8 cellular contexts compared by ENCODE assay signal in genomic region chr2:8487461-8487932, GRCh38.
DNase-seq lines count a peak whose midpoint lies in the region; ATAC-seq and TF ChIP-seq lines count a peak whose summit lies in the region.

No MANE protein-coding gene starts in this region.

- H3K4me3 ChIP-seq in OCI-LY1 (ENCODE audit: low read depth, low read length, poor library complexity, severe bottlenecking), result no peak overlapping the region

- H3K9me2 ChIP-seq in OCI-LY1 (ENCODE audit: low read depth, low read length), result no peaks in the 10 kb centered on the region

- peak overlapping the region; percentile 17; the same call in 1 of the 2 replicates for H3K4me2 ChIP-seq in OCI-LY1 (ENCODE audit: low read length)

- H3K4me1 ChIP-seq in OCI-LY1 (ENCODE audit: insufficient read depth, low read length, severe bottlenecking), result peaks cover 25% of the 10 kb centered on the region

- H3K27ac ChIP-seq in OCI-LY1 (ENCODE audit: low read depth, low read length, poor library complexity, severe bottlenecking) (no peak overlapping the region), layer of hippocampus (ENCODE audit: low read depth, low read length) (peak overlapping the region; percentile 55)

- H3K9ac ChIP-seq in OCI-LY1 (ENCODE audit: low read length), result no peak overlapping the region

- no peaks in the 10 kb centered on the region; the same call in 1 of the 2 replicates for H3K36me3 ChIP-seq in OCI-LY1 (ENCODE audit: insufficient read depth, low read length)

- TF ChIP-seq CTCF in OCI-LY1 (IDR thresholded peaks at IDR 0.05; ENCODE audit: low read length), result no peak

- no peaks in the 10 kb centered on the region for H3K79me2 ChIP-seq in OCI-LY1 (ENCODE audit: insufficient read depth, low read length)

- no peak overlapping the region for H2AFZ ChIP-seq in OCI-LY1 (ENCODE audit: low read length)

- peak; percentile 52 for DNase-seq in Daoy (ENCODE audit: low read depth)
- no peak for DNase-seq in NCI-H526 treated with DMSO at 0.1 percent for 48 hours (lab: John Stamatoyannopoulos, UW)
- no peak for DNase-seq in NCI-H82 (lab: John Stamatoyannopoulos, UW)
- DNase-seq in SHP77 treated with DMSO at 0.1 percent for 48 hours (lab: John Stamatoyannopoulos, UW), result no peak

- no peaks in the 10 kb centered on the region for H3K9me3 ChIP-seq in OCI-LY1 (ENCODE audit: low read length)

- H3K27me3 ChIP-seq in OCI-LY1 (ENCODE audit: insufficient read depth, low read length) (no peaks in the 10 kb centered on the region), layer of hippocampus (ENCODE audit: control insufficient read depth, insufficient read depth, low read length) (peaks cover 4% of the 10 kb centered on the region)

- H4K20me1 ChIP-seq in OCI-LY1 (ENCODE audit: insufficient read depth, low read length), result no peaks in the 10 kb centered on the region

- H3F3A ChIP-seq in OCI-LY1 (ENCODE audit: insufficient read depth, low read length), result no peaks in the 10 kb centered on the region

- peak; percentile 16 for ATAC-seq in GM21619 (IDR thresholded peaks at IDR 0.05; ENCODE audit: unreplicated experiment)
- no peak for ATAC-seq in GM18517 (IDR thresholded peaks at IDR 0.05; ENCODE audit: unreplicated experiment)
